Comparison of ENCODE assay signal across 8 cellular contexts in the genomic region with DNA sequence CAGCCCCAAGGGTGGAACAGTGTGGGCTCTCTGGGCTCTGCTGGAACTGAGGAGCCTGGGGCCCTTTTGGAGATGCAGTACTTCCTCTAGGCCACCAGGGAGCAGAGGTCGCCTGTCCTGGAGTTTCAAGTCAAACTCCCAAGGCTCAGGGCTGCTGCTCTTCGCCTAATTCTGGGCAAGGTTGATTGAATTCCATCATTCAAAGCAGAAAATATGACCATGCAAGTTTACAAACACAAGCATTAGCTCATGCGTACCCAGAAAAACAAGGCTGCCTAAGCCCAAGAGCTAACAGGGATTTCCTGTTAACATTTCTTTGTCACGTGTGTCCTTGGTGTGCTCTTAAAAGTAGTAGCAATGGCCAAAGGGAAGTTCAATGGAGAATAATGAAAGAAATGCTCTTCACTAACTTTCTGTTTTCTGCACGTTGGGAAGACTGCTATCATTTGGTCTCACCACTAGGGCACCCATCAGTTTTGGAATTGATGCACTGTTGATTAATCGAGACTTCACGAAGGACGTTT. TPM values are rescaled to one million over a fixed set of nuclear protein-coding genes. Genes with fewer than 3 reads are reported as not detected.
DNase-seq lines count a peak whose midpoint lies in the region; ATAC-seq and TF ChIP-seq lines count a peak whose summit lies in the region.

No MANE protein-coding gene starts in this region.

- peak; percentile 86 for DNase-seq in A673 (ENCODE audit: low spot score)
- DNase-seq in GM13976 (ENCODE audit: low spot score), result peak; percentile 88
- peak; percentile 50 for DNase-seq in NCI-H2227 (lab: John Stamatoyannopoulos, UW; ENCODE audit: unreplicated experiment)
- DNase-seq in activated CD4-positive, alpha-beta T cell treated with anti-CD3 and anti-CD28 coated beads for 48 hours, result peak; percentile 65
- peak; percentile 12 to 61 for DNase-seq in dermis microvascular lymphatic vessel endothelial cell (ENCODE audit: low read depth in 2 of 2)
- peak; percentile 64 to 73 for DNase-seq in lung microvascular endothelial cell (ENCODE audit: low read depth in 2 of 2)
- DNase-seq in stimulated activated CD8-positive, alpha-beta memory T cell treated with anti-CD3 and anti-CD28 coated beads, Interleukin-15, amount 100 ng/mL, for 48 hours (ENCODE audit: low read depth in 2 of 2), result peak; percentile 15 to 26

- in situ Hi-C loops in GM13976 (cut with MboI; ENCODE audit: low sequenced_read_pairs, unreplicated experiment), result no loop called here

- no peaks in the 10 kb centered on the region for H3K9me3 ChIP-seq in A673 (ENCODE audit: low read depth, low read length, poor library complexity, severe bottlenecking)

- H3K4me1 ChIP-seq in A673 (ENCODE audit: insufficient read depth, low read length, poor library complexity, severe bottlenecking), result peaks cover 7% of the 10 kb centered on the region

- no peaks in the 10 kb centered on the region for H3K36me3 ChIP-seq in A673 (ENCODE audit: insufficient read depth, low read length, poor library complexity, severe bottlenecking)

- ATAC-seq in HG02884 (IDR thresholded peaks at IDR 0.05; ENCODE audit: unreplicated experiment), result peak; percentile 93

- intact Hi-C loops in A673 (cut with micrococcal nuclease; ENCODE audit: unreplicated experiment), result loop anchor here (1.0 to 10.0 kb wide), 3 partner anchors 211 to 276 kb away; a partner anchor contains a TSS

- BruUV-seq in A673 (replicated peaks; lab: Mats Ljungman, UMichigan), result no TSS peak

- CTCF ChIA-PET in A673 (lab: Charles Lee), result no interaction called here

- no peak overlapping the region for H3K27ac ChIP-seq in A673 (ENCODE audit: low read depth, low read length, poor library complexity, severe bottlenecking)

- H3K27me3 ChIP-seq in A673 (replicated peaks; ENCODE audit: insufficient read depth, low read depth, low read length, poor library complexity), result no peaks in the 10 kb centered on the region

- peak; percentile 77 for TF ChIP-seq CTCF in A673 (conservative IDR thresholded peaks at IDR 0.05; ENCODE audit: low read depth, low read length)
- peak; percentile 85 for TF ChIP-seq CTCF in GM13976 (IDR thresholded peaks at IDR 0.05; ENCODE audit: borderline replicate concordance, control extremely low read depth, extremely low read depth, insufficient read depth, missing control alignments)

- POLR2A ChIA-PET in A673 (lab: Charles Lee; ENCODE audit: low non-redundant PET), result no interaction called here

- no peak overlapping the region for H3K4me3 ChIP-seq in A673 (ENCODE audit: low read depth, low read length, poor library complexity, severe bottlenecking)

RNA-seq across cellular contexts. Expression of a gene that starts 20.1 kb away (rescaled TPM):
- total RNA-seq in A673 (2021) (0.22 and 0.34 TPM in 2 replicates), dermis microvascular lymphatic vessel endothelial cell (not detected in 2 replicates), lung microvascular endothelial cell (not detected in 2 replicates)

RNA-seq across cellular contexts. Expression of a gene that starts 34.1 kb away (rescaled TPM):
- total RNA-seq in A673 (2021), result not detected in 2 replicates
- not detected in 2 replicates for total RNA-seq in dermis microvascular lymphatic vessel endothelial cell
- not detected in 2 replicates for total RNA-seq in lung microvascular endothelial cell

Comparison
In these comparisons a context has a peak if more than half of its experiments do, and no peak if none do; other contexts are left out.
1. DNase-seq: peak in every context shown above with its lines; median percentile 88 in GM13976; 86 in A673; 68 in lung microvascular endothelial cell; 65 in activated CD4-positive, alpha-beta T cell treated with anti-CD3 and anti-CD28 coated beads for 48 hours; 50 in NCI-H2227; 36 in dermis microvascular lymphatic vessel endothelial cell; 20 in stimulated activated CD8-positive, alpha-beta memory T cell treated with anti-CD3 and anti-CD28 coated beads, Interleukin-15, amount 100 ng/mL, for 48 hours.